ENCODE assay signal across 10 cellular contexts in the genomic region with DNA sequence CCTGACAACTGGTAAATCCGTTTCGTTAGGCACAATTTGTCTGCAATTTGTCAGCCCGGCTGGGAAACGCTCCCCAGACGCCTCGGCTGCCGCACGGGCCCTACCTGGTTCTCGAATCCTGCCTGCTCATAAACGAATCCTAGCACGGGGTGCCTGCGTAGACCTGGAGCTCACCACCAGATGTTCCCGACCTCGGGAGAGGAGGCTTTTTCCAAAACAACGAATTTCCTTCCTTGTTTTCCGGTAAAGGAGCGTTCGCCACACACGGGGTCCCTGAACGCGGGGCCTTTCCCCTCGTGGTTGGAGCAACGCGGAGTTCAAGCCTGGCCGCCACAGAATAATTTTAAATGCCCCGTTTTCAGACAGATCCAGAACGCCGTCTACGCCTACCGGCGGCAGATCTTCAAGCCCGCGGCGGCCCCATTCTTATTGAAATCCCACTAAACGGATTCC. TPM values are rescaled to one million over a fixed set of nuclear protein-coding genes. Genes with fewer than 3 reads are reported as not detected.
DNase-seq lines count a peak whose midpoint lies in the region; ATAC-seq lines count a peak whose summit lies in the region.
"Had no signal": no experiment of that assay in that cellular context is flagged by ENCODE, and none has a peak within 500 bp of the region (broad histone marks: within the 10 kb centered on the region; RNA-seq: fewer than 3 reads in every experiment).

No MANE protein-coding gene starts in this region.

- H3K9ac ChIP-seq in adipocyte (ENCODE audit: low read length) = no peak overlapping the region
- H3K9ac ChIP-seq in mesendoderm (ENCODE audit: low read length) = no peak overlapping the region

- H3K9me3 Mint-ChIP-seq in stimulated activated naive CD8-positive, alpha-beta T cell treated with anti-CD3 and anti-CD28 coated beads, Interleukin-15, Interleukin-2, amounts not matched to agents 100 ng/mL and 50 ng/mL, for 24 hours = no peaks in the 10 kb centered on the region

- H4K8ac ChIP-seq in mesendoderm (ENCODE audit: low read depth, low read length) = no peak overlapping the region

- H2BK5ac ChIP-seq in mesendoderm (ENCODE audit: low read length) = no peak overlapping the region

- no peak overlapping the region for H3K4me2 ChIP-seq in mesendoderm (ENCODE audit: low read length)

- no peak for ATAC-seq in stimulated activated naive CD8-positive, alpha-beta T cell treated with anti-CD3 and anti-CD28 coated beads, Interleukin-15, Interleukin-2, amounts not matched to agents 100 U/mL and 50 U/mL, for 24 hours
- ATAC-seq in GM19035 (IDR thresholded peaks at IDR 0.05; ENCODE audit: unreplicated experiment) (no peak), GM21529 (IDR thresholded peaks at IDR 0.05; ENCODE audit: unreplicated experiment) (no peak)

- no peak overlapping the region for H2BK120ac ChIP-seq in mesendoderm (ENCODE audit: low read depth, low read length)

- no peaks in the 10 kb centered on the region for H3K36me3 Mint-ChIP-seq in stimulated activated naive CD8-positive, alpha-beta T cell treated with anti-CD3 and anti-CD28 coated beads, Interleukin-15, Interleukin-2, amounts not matched to agents 100 ng/mL and 50 ng/mL, for 24 hours (ENCODE audit: low read depth)

- H3K27me3 ChIP-seq in adipocyte (replicated peaks; ENCODE audit: control insufficient read depth, insufficient read depth, low read length) (peaks cover 73% of the 10 kb centered on the region), mesendoderm (ENCODE audit: insufficient read depth, low read length, poor library complexity) (peaks cover 57% of the 10 kb centered on the region)

- no peak overlapping the region for H2BK15ac ChIP-seq in mesendoderm (replicated peaks; ENCODE audit: low read depth)

- peak overlapping the region; percentile 30 for H3K4me3 Mint-ChIP-seq in stimulated activated naive CD8-positive, alpha-beta T cell treated with anti-CD3 and anti-CD28 coated beads, Interleukin-15, Interleukin-2, amounts not matched to agents 100 ng/mL and 50 ng/mL, for 24 hours

- H3K4ac ChIP-seq in mesendoderm (ENCODE audit: low read depth, low read length) = no peak overlapping the region

- H3K36me3 ChIP-seq in adipocyte (ENCODE audit: control insufficient read depth, insufficient read depth, low read length, severe bottlenecking) (no peaks in the 10 kb centered on the region), mesendoderm (ENCODE audit: control insufficient read depth, insufficient read depth, low read length) (no peaks in the 10 kb centered on the region)
- H3K36me3 ChIP-seq: neutrophil had no signal

- peaks cover 65% of the 10 kb centered on the region for H3K27me3 Mint-ChIP-seq in stimulated activated naive CD8-positive, alpha-beta T cell treated with anti-CD3 and anti-CD28 coated beads, Interleukin-15, Interleukin-2, amounts not matched to agents 100 ng/mL and 50 ng/mL, for 24 hours

- peaks cover 32% of the 10 kb centered on the region for H3K4me1 Mint-ChIP-seq in stimulated activated naive CD8-positive, alpha-beta T cell treated with anti-CD3 and anti-CD28 coated beads, Interleukin-15, Interleukin-2, amounts not matched to agents 100 ng/mL and 50 ng/mL, for 24 hours (ENCODE audit: low read depth)

- H4K5ac ChIP-seq in mesendoderm (ENCODE audit: low read length) = no peak overlapping the region

- no peaks in the 10 kb centered on the region for H3K9me3 ChIP-seq in adipocyte (ENCODE audit: control insufficient read depth, low read length)
- H3K9me3 ChIP-seq: neutrophil had no signal

- H3K18ac ChIP-seq in mesendoderm (ENCODE audit: low read length) = no peak overlapping the region

- no peak for DNase-seq in stimulated activated naive CD8-positive, alpha-beta T cell treated with anti-CD3 and anti-CD28 coated beads, Interleukin-15, Interleukin-2, amounts not matched to agents 100 U/mL and 50 U/mL, for 24 hours
- DNase-seq in adipocyte (ENCODE audit: low read depth) = peak; percentile 37
- DNase-seq in mesendoderm = peak; percentile 57
- DNase-seq in C1 segment of cervical spinal cord (lab: John Stamatoyannopoulos, UW) = no peak
- DNase-seq in mucosa of gallbladder (ENCODE audit: low spot score) = no peak
- DNase-seq: NCI-H2029 had no signal

- WGBS in mesendoderm (ENCODE audit: extremely low coverage, insufficient coverage, low lambda C conversion rate) = no CpG with 5 or more reads among the region's 35 CpGs

- no peaks in the 10 kb centered on the region for H3K79me1 ChIP-seq in mesendoderm (ENCODE audit: low read length)

- no peak overlapping the region for H3K23ac ChIP-seq in mesendoderm (ENCODE audit: low read length)

- H3K4me1 ChIP-seq in adipocyte (ENCODE audit: control insufficient read depth, insufficient read depth, low read length) (peaks cover 16% of the 10 kb centered on the region), mesendoderm (ENCODE audit: control insufficient read depth, low read depth, low read length) (peaks cover 13% of the 10 kb centered on the region)

- no peak overlapping the region for H3K27ac Mint-ChIP-seq in stimulated activated naive CD8-positive, alpha-beta T cell treated with anti-CD3 and anti-CD28 coated beads, Interleukin-15, Interleukin-2, amounts not matched to agents 100 ng/mL and 50 ng/mL, for 24 hours

- H3K4me3 ChIP-seq in adipocyte (ENCODE audit: low read length) (no peak overlapping the region), mesendoderm (ENCODE audit: low read length) (no peak overlapping the region)

- H3K56ac ChIP-seq in mesendoderm (ENCODE audit: low read length) = no peak overlapping the region

- no peaks in the 10 kb centered on the region for H3K79me2 ChIP-seq in mesendoderm (ENCODE audit: control insufficient read depth, insufficient read depth, low read length)

- no peak overlapping the region for H2AK5ac ChIP-seq in mesendoderm (ENCODE audit: low read length)

- H3K27ac ChIP-seq in mesendoderm (ENCODE audit: low read depth, low read length) = no peak overlapping the region
- H3K27ac ChIP-seq: neutrophil had no signal

RNA-seq across cellular contexts. Expression of a gene that starts 1.1 kb away (rescaled TPM):
- polyA plus RNA-seq in mesendoderm (2013, experiment 1 of 2) = 0.80 TPM
- 0.69 TPM for polyA plus RNA-seq in mesendoderm (2013, experiment 2 of 2)
- 22.8 TPM for total RNA-seq in mucosa of gallbladder

RNA-seq across cellular contexts. Expression of a gene that starts 25.2 kb away (rescaled TPM):
- not detected for polyA plus RNA-seq in mesendoderm (2013, experiment 1 of 2)
- polyA plus RNA-seq in mesendoderm (2013, experiment 2 of 2) = not detected
- not detected for total RNA-seq in mucosa of gallbladder

Comparison
In these comparisons a context has a peak if more than half of its experiments do, and no peak if none do; other contexts are left out.
1. DNase-seq: peak in adipocyte (single experiment) and mesendoderm (single experiment); none in stimulated activated naive CD8-positive, alpha-beta T cell treated with anti-CD3 and anti-CD28 coated beads, Interleukin-15, Interleukin-2, amounts not matched to agents 100 U/mL and 50 U/mL, for 24 hours (single experiment), C1 segment of cervical spinal cord (0 of 14) and mucosa of gallbladder (single experiment).